Comparison of ENCODE assay signal across 16 cellular contexts in the genomic region with DNA sequence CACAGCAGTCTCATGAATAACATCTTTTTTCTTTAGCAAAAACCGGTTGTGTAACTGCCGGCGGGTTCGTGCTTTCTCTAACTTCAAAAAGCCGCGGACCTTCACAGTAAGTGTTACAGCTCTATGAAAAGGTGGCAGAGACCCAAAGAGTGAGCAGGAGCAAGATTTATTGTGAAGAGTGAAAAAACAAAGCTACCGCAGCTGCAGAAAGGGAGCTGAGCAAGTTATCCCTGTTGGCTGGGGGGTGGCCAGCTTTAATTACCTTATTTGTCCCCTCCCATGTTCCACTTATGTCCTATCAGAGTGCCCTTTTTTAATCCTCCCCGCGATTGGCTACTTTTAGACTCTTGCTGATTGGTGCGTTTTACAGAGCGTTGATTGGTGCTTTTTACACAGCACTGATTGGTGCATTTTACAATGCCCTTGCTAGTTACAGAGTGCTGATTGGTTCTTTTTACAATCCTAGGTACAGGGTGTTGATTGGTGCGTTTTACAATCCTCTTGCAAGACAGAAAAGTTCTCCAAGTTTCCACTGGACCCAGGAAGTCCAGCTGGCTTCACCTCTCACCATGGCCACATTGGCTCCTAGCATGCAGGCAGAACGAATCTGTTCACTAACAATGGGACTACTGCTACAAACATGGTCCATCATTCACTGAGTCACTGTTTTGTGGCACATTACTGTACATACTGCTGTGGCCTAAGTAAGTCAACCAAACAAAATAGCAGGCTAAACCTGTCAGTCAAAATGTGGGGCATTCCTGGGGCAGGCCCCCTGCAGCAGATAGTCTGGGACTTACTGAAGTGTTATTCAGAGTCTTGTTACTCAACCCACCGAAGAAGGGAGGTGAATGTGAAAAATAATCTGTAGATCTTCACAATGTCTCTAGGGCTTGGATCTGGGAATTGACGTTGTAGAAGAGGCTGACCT. TPM values are rescaled to one million over a fixed set of nuclear protein-coding genes. Genes with fewer than 3 reads are reported as not detected.
A peak's percentile ranks its signal among the peaks of the same experiment; 100 is the strongest.
DNase-seq lines count a peak whose midpoint lies in the region; ATAC-seq and TF ChIP-seq lines count a peak whose summit lies in the region.
"Had no signal": no experiment of that assay in that cellular context is flagged by ENCODE, and none has a peak within 500 bp of the region (broad histone marks: within the 10 kb centered on the region; RNA-seq: fewer than 3 reads in every experiment).

No MANE protein-coding gene starts in this region.

- H3K36me3 ChIP-seq in lower lobe of right lung (no peaks in the 10 kb centered on the region), uterus (no peaks in the 10 kb centered on the region), colonic mucosa (no peaks in the 10 kb centered on the region)
- H3K36me3 ChIP-seq: gastroesophageal sphincter had no signal

- peaks cover 4% of the 10 kb centered on the region for H3K36me3 Mint-ChIP-seq in activated naive CD4-positive, alpha-beta T cell treated with anti-CD3 and anti-CD28 coated beads, Interleukin-2, amount 50 U/mL, for 24 hours
- H3K36me3 Mint-ChIP-seq in activated naive CD8-positive, alpha-beta T cell treated with anti-CD3 and anti-CD28 coated beads, Interleukin-2, amount 50 U/mL, for 24 hours (ENCODE audit: low read depth): peaks cover 11% of the 10 kb centered on the region
- H3K36me3 Mint-ChIP-seq in activated T-cell treated with anti-CD3 and anti-CD28 coated beads, Interleukin-2, amount 50 U/mL, for 72 hours (ENCODE audit: insufficient read depth in 2 of 2): peaks cover 8 to 11% of the 10 kb centered on the region in 2 donors

- peak overlapping the region; percentile 76 for H3K27ac Mint-ChIP-seq in activated naive CD4-positive, alpha-beta T cell treated with anti-CD3 and anti-CD28 coated beads, Interleukin-2, amount 50 U/mL, for 24 hours
- H3K27ac Mint-ChIP-seq in activated naive CD8-positive, alpha-beta T cell treated with anti-CD3 and anti-CD28 coated beads, Interleukin-2, amount 50 U/mL, for 24 hours: no peak overlapping the region
- no peak overlapping the region for H3K27ac Mint-ChIP-seq in activated T-cell treated with anti-CD3 and anti-CD28 coated beads, Interleukin-2, amount 50 U/mL, for 72 hours

- TF ChIP-seq CTCF in lower lobe of right lung (IDR thresholded peaks at IDR 0.05) (no peak), uterus (IDR thresholded peaks at IDR 0.05) (no peak), colonic mucosa (IDR thresholded peaks at IDR 0.05) (no peak)

- H3K9me3 ChIP-seq in lower lobe of right lung: peaks cover 4% of the 10 kb centered on the region
- no peaks in the 10 kb centered on the region for H3K9me3 ChIP-seq in uterus
- no peaks in the 10 kb centered on the region for H3K9me3 ChIP-seq in colonic mucosa
- H3K9me3 ChIP-seq: gastroesophageal sphincter had no signal

- H3K4me1 ChIP-seq in lower lobe of right lung: peaks cover 10% of the 10 kb centered on the region
- H3K4me1 ChIP-seq in uterus: no peaks in the 10 kb centered on the region
- no peaks in the 10 kb centered on the region for H3K4me1 ChIP-seq in colonic mucosa

- H3K27ac ChIP-seq in lower lobe of right lung (no peak overlapping the region), uterus (peak overlapping the region in 1 of 2 donors; percentile 66), colonic mucosa (no peak overlapping the region)
- H3K27ac ChIP-seq: gastroesophageal sphincter had no signal

- H3K9ac ChIP-seq in colonic mucosa (ENCODE audit: low read depth in 2 of 2, low read length in 2 of 2): no peak overlapping the region

- TF ChIP-seq POLR2A in uterus (IDR thresholded peaks at IDR 0.05): no peak

- no peak for DNase-seq in activated naive CD4-positive, alpha-beta T cell treated with anti-CD3 and anti-CD28 coated beads, Interleukin-2, amount 50 U/mL, for 16 hours
- no peak for DNase-seq in activated naive CD8-positive, alpha-beta T cell treated with anti-CD3 and anti-CD28 coated beads, Interleukin-2, amount 50 U/mL, for 24 hours
- DNase-seq in lower lobe of right lung (peak; percentile 56), uterus (peak; percentile 51 to 81), HCEC 1CT (no peak), colonic mucosa (no peak)
- DNase-seq in activated T-cell treated with anti-CD3 and anti-CD28 coated beads, Interleukin-2, amount 50 U/mL, for 72 hours: no peak
- DNase-seq: activated CD4-positive, CD25-positive, alpha-beta regulatory T cell; amniotic stem cell; H9; mesenchymal stem cell; MV-4-11; stimulated activated CD4-positive, alpha-beta T cell treated with anti-CD3 and anti-CD28 coated beads, Interleukin-4, amount 100 ng/mL, for 4 hours had no signal

- no peak overlapping the region for H3K4me3 ChIP-seq in lower lobe of right lung
- no peak overlapping the region for H3K4me3 ChIP-seq in uterus
- no peak overlapping the region for H3K4me3 ChIP-seq in colonic mucosa
- H3K4me3 ChIP-seq: gastroesophageal sphincter had no signal

- peaks cover 40% of the 10 kb centered on the region for H3K4me1 Mint-ChIP-seq in activated naive CD4-positive, alpha-beta T cell treated with anti-CD3 and anti-CD28 coated beads, Interleukin-2, amount 50 U/mL, for 24 hours
- peaks cover 20% of the 10 kb centered on the region for H3K4me1 Mint-ChIP-seq in activated naive CD8-positive, alpha-beta T cell treated with anti-CD3 and anti-CD28 coated beads, Interleukin-2, amount 50 U/mL, for 24 hours
- peaks cover 34% of the 10 kb centered on the region for H3K4me1 Mint-ChIP-seq in activated T-cell treated with anti-CD3 and anti-CD28 coated beads, Interleukin-2, amount 50 U/mL, for 72 hours (ENCODE audit: low read depth)

- peaks cover 7% of the 10 kb centered on the region for H3K9me3 Mint-ChIP-seq in activated naive CD4-positive, alpha-beta T cell treated with anti-CD3 and anti-CD28 coated beads, Interleukin-2, amount 50 U/mL, for 24 hours
- H3K9me3 Mint-ChIP-seq in activated naive CD8-positive, alpha-beta T cell treated with anti-CD3 and anti-CD28 coated beads, Interleukin-2, amount 50 U/mL, for 24 hours: peaks cover 18% of the 10 kb centered on the region
- H3K9me3 Mint-ChIP-seq in activated T-cell treated with anti-CD3 and anti-CD28 coated beads, Interleukin-2, amount 50 U/mL, for 72 hours: peaks cover 5 to 6% of the 10 kb centered on the region in 2 donors

- intact Hi-C loops in lower lobe of right lung (cut with DNase I): loop anchor here (10.0 kb wide), 1 partner anchor 47 kb away; no protein-coding TSS in a partner anchor
- intact Hi-C loops in uterus (cut with DNase I; ENCODE audit: low total_unique reads): no loop called here
- intact Hi-C loops in colonic mucosa (cut with DNase I): loop anchor here (5.0 to 10.0 kb wide), 3 partner anchors 47 to 489 kb away; no protein-coding TSS in a partner anchor

- peak; percentile 33 for ATAC-seq in activated naive CD8-positive, alpha-beta T cell treated with anti-CD3 and anti-CD28 coated beads, Interleukin-2, amount 50 U/mL, for 24 hours
- peak in 1 of 2 donors; percentile 67 for ATAC-seq in lower lobe of right lung
- ATAC-seq in activated T-cell treated with anti-CD3 and anti-CD28 coated beads, Interleukin-2, amount 50 U/mL, for 72 hours (replicated peaks in 1 of 2): no peak
- ATAC-seq: gastroesophageal sphincter had no signal

- H3K27me3 ChIP-seq in lower lobe of right lung (ENCODE audit: low read depth) (no peaks in the 10 kb centered on the region), uterus (no peaks in the 10 kb centered on the region), colonic mucosa (no peaks in the 10 kb centered on the region)
- H3K27me3 ChIP-seq: gastroesophageal sphincter had no signal

- peaks cover under 1% of the 10 kb centered on the region for H3K27me3 Mint-ChIP-seq in activated naive CD4-positive, alpha-beta T cell treated with anti-CD3 and anti-CD28 coated beads, Interleukin-2, amount 50 U/mL, for 24 hours
- no peaks in the 10 kb centered on the region for H3K27me3 Mint-ChIP-seq in activated naive CD8-positive, alpha-beta T cell treated with anti-CD3 and anti-CD28 coated beads, Interleukin-2, amount 50 U/mL, for 24 hours
- no peaks in the 10 kb centered on the region for H3K27me3 Mint-ChIP-seq in activated T-cell treated with anti-CD3 and anti-CD28 coated beads, Interleukin-2, amount 50 U/mL, for 72 hours (ENCODE audit: low read depth)

- H3K4me3 Mint-ChIP-seq in activated naive CD4-positive, alpha-beta T cell treated with anti-CD3 and anti-CD28 coated beads, Interleukin-2, amount 50 U/mL, for 24 hours: peak overlapping the region; percentile 36
- H3K4me3 Mint-ChIP-seq in activated naive CD8-positive, alpha-beta T cell treated with anti-CD3 and anti-CD28 coated beads, Interleukin-2, amount 50 U/mL, for 24 hours: no peak overlapping the region
- H3K4me3 Mint-ChIP-seq in activated T-cell treated with anti-CD3 and anti-CD28 coated beads, Interleukin-2, amount 50 U/mL, for 72 hours: peak overlapping the region in 1 of 2 donors; percentile 34
- H3K4me3 Mint-ChIP-seq: H9 had no signal

RNA-seq across cellular contexts. Expression of a gene that starts 52.8 kb away (rescaled TPM):
- 48.8 TPM for total RNA-seq in lower lobe of right lung
- 10 to 100 TPM; 11.5 to 79.2 (median 58.7) TPM for total RNA-seq in uterus
- 10 to 100 TPM; 16.0 to 19.1 TPM for total RNA-seq in activated T-cell treated with anti-CD3 and anti-CD28 coated beads, Interleukin-2, amount 50 U/mL, for 72 hours
- total RNA-seq in colonic mucosa: 10 to 100 TPM; 23.9 to 32.2 TPM

RNA-seq across cellular contexts. Expression of a gene that starts 56.7 kb away (rescaled TPM):
- total RNA-seq in lower lobe of right lung: 22.5 TPM
- total RNA-seq in uterus: 10 to 100 TPM in 2 of 4 donors, 1 to 10 TPM in 2; 1.5 to 18.2 (median 10.6) TPM
- total RNA-seq in activated T-cell treated with anti-CD3 and anti-CD28 coated beads, Interleukin-2, amount 50 U/mL, for 72 hours: not detected
- total RNA-seq in colonic mucosa: 1 to 10 TPM; 3.4 to 4.7 TPM
- total RNA-seq: G401 had no signal

Comparison
In these comparisons a context has a peak if more than half of its experiments do, and no peak if none do; other contexts are left out.
1. DNase-seq: peak in lower lobe of right lung (single experiment) and uterus (2 of 2); none in activated naive CD4-positive, alpha-beta T cell treated with anti-CD3 and anti-CD28 coated beads, Interleukin-2, amount 50 U/mL, for 16 hours (single experiment), activated naive CD8-positive, alpha-beta T cell treated with anti-CD3 and anti-CD28 coated beads, Interleukin-2, amount 50 U/mL, for 24 hours (single experiment), activated T-cell treated with anti-CD3 and anti-CD28 coated beads, Interleukin-2, amount 50 U/mL, for 72 hours (0 of 2), HCEC 1CT (single experiment) and colonic mucosa (single experiment).